Comparison of ENCODE assay signal across 8 cellular contexts in genomic region chr11:57546869-57547518, GRCh38. TPM values are rescaled to one million over a fixed set of nuclear protein-coding genes. Genes with fewer than 3 reads are reported as not detected.
DNase-seq lines count a peak whose midpoint lies in the region; ATAC-seq and TF ChIP-seq lines count a peak whose summit lies in the region.

No MANE protein-coding gene starts in this region.

- DNase-seq in activated naive CD8-positive, alpha-beta T cell treated with anti-CD3 and anti-CD28 coated beads, Interleukin-2, amount 10 ng/mL, durations not matched to agents 7 days and 5 days = no peak
- DNase-seq in naive thymus-derived CD8-positive, alpha-beta T cell = no peak
- DNase-seq in stimulated activated CD4-positive, alpha-beta T cell treated with anti-CD3 and anti-CD28 coated beads, Interleukin-2, amount 100 ng/mL, for 48 hours = no peak
- no peak for DNase-seq in NK-92 treated with Interleukin-12 subunit alpha and Interleukin-12 subunit beta, amount 100 ng/mL, for 24 hours (lab: John Stamatoyannopoulos, UW)
- no peak for DNase-seq in body of pancreas

- H3K27ac ChIP-seq in BLaER1 treated with 17β-estradiol and CSF1 and Interleukin-3, amounts not matched to agents 10 nM and 100 nM = peak overlapping the region in 8 of 11 experiments; percentile 49 to 71 (median 58); a peak in 16 of 22 replicates
- H3K27ac ChIP-seq in body of pancreas = no peak overlapping the region

- no peak for TF ChIP-seq CTCF in body of pancreas (IDR thresholded peaks at IDR 0.05)

- no peaks in the 10 kb centered on the region for H3K9me3 Mint-ChIP-seq in activated naive CD8-positive, alpha-beta T cell treated with anti-CD3 and anti-CD28 coated beads, Interleukin-2, amount 10 ng/mL, durations not matched to agents 7 days and 5 days
- no peaks in the 10 kb centered on the region for H3K9me3 Mint-ChIP-seq in naive thymus-derived CD8-positive, alpha-beta T cell

- H3K36me3 Mint-ChIP-seq in activated naive CD8-positive, alpha-beta T cell treated with anti-CD3 and anti-CD28 coated beads, Interleukin-2, amount 10 ng/mL, durations not matched to agents 7 days and 5 days = peaks cover 17% of the 10 kb centered on the region
- peaks cover 0 to 42% (median 2%) of the 10 kb centered on the region in 3 donors for H3K36me3 Mint-ChIP-seq in naive thymus-derived CD8-positive, alpha-beta T cell

- H3K36me3 ChIP-seq in BLaER1 treated with 17β-estradiol and CSF1 and Interleukin-3, amounts not matched to agents 10 nM and 100 nM = peaks cover 27 to 39% (median 31%) of the 10 kb centered on the region in 11 experiments
- H3K36me3 ChIP-seq in body of pancreas (replicated peaks in 1 of 2; ENCODE audit: insufficient read depth in 1 of 2, low read depth in 2 of 2) = peaks cover 0 to 2% of the 10 kb centered on the region in 2 donors

- H3K4me1 ChIP-seq in BLaER1 treated with 17β-estradiol and CSF1 and Interleukin-3, amounts not matched to agents 10 nM and 100 nM = peaks cover 14 to 17% (median 16%) of the 10 kb centered on the region in 10 experiments
- H3K4me1 ChIP-seq in body of pancreas = peaks cover 14% of the 10 kb centered on the region

- no peak overlapping the region for H3K4me3 ChIP-seq in BLaER1 treated with 17β-estradiol and CSF1 and Interleukin-3, amounts not matched to agents 10 nM and 100 nM
- no peak overlapping the region for H3K4me3 ChIP-seq in body of pancreas

- peak overlapping the region; percentile 66 for H3K27ac Mint-ChIP-seq in activated naive CD8-positive, alpha-beta T cell treated with anti-CD3 and anti-CD28 coated beads, Interleukin-2, amount 10 ng/mL, durations not matched to agents 7 days and 5 days
- H3K27ac Mint-ChIP-seq in naive thymus-derived CD8-positive, alpha-beta T cell = peak overlapping the region in 8 of 10 donors; percentile 63 to 85 (median 79)

- ATAC-seq in GM19023 (IDR thresholded peaks at IDR 0.05; ENCODE audit: unreplicated experiment) = peak; percentile 68
- ATAC-seq in HG03354 (IDR thresholded peaks at IDR 0.05; ENCODE audit: poor library complexity, severe bottlenecking, unreplicated experiment) = peak; percentile 64
- no peak for ATAC-seq in activated naive CD8-positive, alpha-beta T cell treated with anti-CD3 and anti-CD28 coated beads, Interleukin-2, amount 10 ng/mL, durations not matched to agents 7 days and 5 days (ENCODE audit: low read depth)
- ATAC-seq in naive thymus-derived CD8-positive, alpha-beta T cell = no peak
- ATAC-seq in body of pancreas = no peak

- no peaks in the 10 kb centered on the region for H3K9me3 ChIP-seq in BLaER1 treated with 17β-estradiol and CSF1 and Interleukin-3, amounts not matched to agents 10 nM and 100 nM (replicated peaks in 1 of 11)
- H3K9me3 ChIP-seq in body of pancreas = no peaks in the 10 kb centered on the region

- H3K4me3 Mint-ChIP-seq in activated naive CD8-positive, alpha-beta T cell treated with anti-CD3 and anti-CD28 coated beads, Interleukin-2, amount 10 ng/mL, durations not matched to agents 7 days and 5 days = no peak overlapping the region
- no peak overlapping the region for H3K4me3 Mint-ChIP-seq in naive thymus-derived CD8-positive, alpha-beta T cell

- peaks cover 0 to 4% (median 0%) of the 10 kb centered on the region in 11 experiments; a peak in 1 of 22 replicates for H4K20me1 ChIP-seq in BLaER1 treated with 17β-estradiol and CSF1 and Interleukin-3, amounts not matched to agents 10 nM and 100 nM

- peak overlapping the region in 8 of 11 experiments; percentile 5 to 63 (median 44); a peak in 8 of 22 replicates for H3K9ac ChIP-seq in BLaER1 treated with 17β-estradiol and CSF1 and Interleukin-3, amounts not matched to agents 10 nM and 100 nM

- POLR2A ChIA-PET in activated naive CD8-positive, alpha-beta T cell treated with anti-CD3 and anti-CD28 coated beads, Interleukin-2, amount 10 ng/mL, durations not matched to agents 7 days and 5 days (lab: Charles Lee) = no interaction called here
- POLR2A ChIA-PET in naive thymus-derived CD8-positive, alpha-beta T cell (lab: Charles Lee) = interaction anchor here (0.7 kb wide), 1 partner anchor 19 kb away, joined by 3 read pairs; no protein-coding TSS in a partner anchor

- H3K4me1 Mint-ChIP-seq in activated naive CD8-positive, alpha-beta T cell treated with anti-CD3 and anti-CD28 coated beads, Interleukin-2, amount 10 ng/mL, durations not matched to agents 7 days and 5 days = peaks cover 26% of the 10 kb centered on the region
- H3K4me1 Mint-ChIP-seq in naive thymus-derived CD8-positive, alpha-beta T cell = peaks cover 8 to 15% (median 13%) of the 10 kb centered on the region in 4 donors

- no peak for TF ChIP-seq POLR2A in body of pancreas (IDR thresholded peaks at IDR 0.05)

- no peaks in the 10 kb centered on the region for H3K27me3 ChIP-seq in BLaER1 treated with 17β-estradiol and CSF1 and Interleukin-3, amounts not matched to agents 10 nM and 100 nM
- no peaks in the 10 kb centered on the region for H3K27me3 ChIP-seq in body of pancreas

- H3K4me2 ChIP-seq in BLaER1 treated with 17β-estradiol and CSF1 and Interleukin-3, amounts not matched to agents 10 nM and 100 nM = peak overlapping the region; percentile 66 to 82 (median 78)

- 68 to 75% methylated on average over 6 of the region's 6 CpGs for WGBS in body of pancreas, 2 donors

- intact Hi-C loops in body of pancreas (cut with DNase I) = no loop called here

- H3K27me3 Mint-ChIP-seq in activated naive CD8-positive, alpha-beta T cell treated with anti-CD3 and anti-CD28 coated beads, Interleukin-2, amount 10 ng/mL, durations not matched to agents 7 days and 5 days = no peaks in the 10 kb centered on the region
- no peaks in the 10 kb centered on the region for H3K27me3 Mint-ChIP-seq in naive thymus-derived CD8-positive, alpha-beta T cell

RNA-seq across cellular contexts. Expression of gene SMTNL1, which starts 9.6 kb away (rescaled TPM):
- not detected for total RNA-seq in activated naive CD8-positive, alpha-beta T cell treated with anti-CD3 and anti-CD28 coated beads, Interleukin-2, amount 10 ng/mL, durations not matched to agents 7 days and 5 days
- not detected for total RNA-seq in naive thymus-derived CD8-positive, alpha-beta T cell
- under 1 TPM in 2 of 3 donors, not detected in 1; 0.12 to 0.37 TPM for polyA plus RNA-seq in naive thymus-derived CD8-positive, alpha-beta T cell
- not detected for total RNA-seq in body of pancreas

RNA-seq across cellular contexts. Expression of gene TIMM10, which starts 16.4 kb away (rescaled TPM):
- total RNA-seq in activated naive CD8-positive, alpha-beta T cell treated with anti-CD3 and anti-CD28 coated beads, Interleukin-2, amount 10 ng/mL, durations not matched to agents 7 days and 5 days = 10 to 100 TPM; 44.0 to 48.1 TPM
- total RNA-seq in naive thymus-derived CD8-positive, alpha-beta T cell = 10 to 100 TPM; 26.6 to 30.2 TPM
- polyA plus RNA-seq in naive thymus-derived CD8-positive, alpha-beta T cell = 10 to 100 TPM; 66.1 to 86.5 (median 70.5) TPM
- total RNA-seq in body of pancreas = 10 to 100 TPM in 1 of 2 donors, 1 to 10 TPM in 1; 5.6 to 24.4 TPM

RNA-seq across cellular contexts. Expression of gene UBE2L6, which starts 20.5 kb away (rescaled TPM):
- total RNA-seq in activated naive CD8-positive, alpha-beta T cell treated with anti-CD3 and anti-CD28 coated beads, Interleukin-2, amount 10 ng/mL, durations not matched to agents 7 days and 5 days = 100 to 1,000 TPM; 220 to 221 TPM
- 10 to 100 TPM; 61.8 to 66.5 TPM for total RNA-seq in naive thymus-derived CD8-positive, alpha-beta T cell
- polyA plus RNA-seq in naive thymus-derived CD8-positive, alpha-beta T cell = 100 to 1,000 TPM; 218 to 246 (median 239) TPM
- 10 to 100 TPM in 1 of 2 donors, 1 to 10 TPM in 1; 7.9 to 17.4 TPM for total RNA-seq in body of pancreas

RNA-seq across cellular contexts. Expression of gene SLC43A1, which starts 31.5 kb away (rescaled TPM):
- 10 to 100 TPM; 28.2 to 28.8 TPM for total RNA-seq in activated naive CD8-positive, alpha-beta T cell treated with anti-CD3 and anti-CD28 coated beads, Interleukin-2, amount 10 ng/mL, durations not matched to agents 7 days and 5 days
- total RNA-seq in naive thymus-derived CD8-positive, alpha-beta T cell = 10 to 100 TPM; 27.2 to 27.8 TPM
- 10 to 100 TPM; 15.3 to 23.2 (median 21.4) TPM for polyA plus RNA-seq in naive thymus-derived CD8-positive, alpha-beta T cell
- total RNA-seq in body of pancreas = 100 to 1,000 TPM in 1 of 2 donors, 10 to 100 TPM in 1; 87.7 to 128 TPM

RNA-seq across cellular contexts. Expression of gene SERPING1, which starts 50.5 kb away (rescaled TPM):
- total RNA-seq in activated naive CD8-positive, alpha-beta T cell treated with anti-CD3 and anti-CD28 coated beads, Interleukin-2, amount 10 ng/mL, durations not matched to agents 7 days and 5 days = under 1 TPM; 0.45 to 0.61 TPM
- total RNA-seq in naive thymus-derived CD8-positive, alpha-beta T cell = not detected
- polyA plus RNA-seq in naive thymus-derived CD8-positive, alpha-beta T cell = not detected
- total RNA-seq in body of pancreas = 100 to 1,000 TPM; 166 to 216 TPM

Comparison
In these comparisons a context has a peak if more than half of its experiments do, and no peak if none do; other contexts are left out.
1. H3K27ac ChIP-seq: peak in BLaER1 treated with 17β-estradiol and CSF1 and Interleukin-3, amounts not matched to agents 10 nM and 100 nM (8 of 11); none in body of pancreas (0 of 4).
2. ATAC-seq: peak in GM19023 (single experiment) and HG03354 (single experiment); none in activated naive CD8-positive, alpha-beta T cell treated with anti-CD3 and anti-CD28 coated beads, Interleukin-2, amount 10 ng/mL, durations not matched to agents 7 days and 5 days (single experiment), naive thymus-derived CD8-positive, alpha-beta T cell (0 of 2) and body of pancreas (single experiment).